In the genomic region with DNA sequence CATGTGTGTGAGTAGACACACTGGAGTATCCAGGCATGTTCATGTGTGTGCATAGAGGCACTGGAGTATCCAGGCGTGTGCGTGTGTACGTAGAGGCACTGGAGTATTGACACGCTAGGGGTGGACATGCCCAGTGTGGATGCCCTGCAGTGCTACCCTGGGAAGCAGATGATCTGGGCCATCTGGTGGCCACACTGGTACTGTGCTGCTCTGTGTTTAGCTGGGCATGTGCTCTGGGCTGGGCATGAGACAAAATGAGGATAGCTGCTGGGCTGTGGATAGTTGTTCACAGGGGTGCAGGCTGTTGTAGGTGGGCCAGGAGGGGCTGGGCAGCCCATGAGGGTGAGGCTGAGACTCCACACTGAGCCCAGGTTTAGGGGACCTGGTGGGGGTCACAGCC, we compare ENCODE assay signal across 8 cellular contexts. TPM values are rescaled to one million over a fixed set of nuclear protein-coding genes. Genes with fewer than 3 reads are reported as not detected.
DNase-seq lines count a peak whose midpoint lies in the region; ATAC-seq, FAIRE-seq and TF ChIP-seq lines count a peak whose summit lies in the region.

No MANE protein-coding gene starts in this region.

- WGBS in esophagus squamous epithelium, 2 donors, result 72 to 81% methylated on average over 4 of the region's 4 CpGs

- H3K9me3 Mint-ChIP-seq in astrocyte (ENCODE audit: unreplicated experiment) (peaks cover 9% of the 10 kb centered on the region), neural crest cell (peaks cover 3% of the 10 kb centered on the region)

- no peak overlapping the region for H3K9ac ChIP-seq in astrocyte (ENCODE audit: low read length)

- no peak for FAIRE-seq in astrocyte (lab: Jason Lieb, UNC)

- no peaks in the 10 kb centered on the region for H3K4me1 ChIP-seq in astrocyte (ENCODE audit: insufficient read depth, low read length)
- H3K4me1 ChIP-seq in esophagus squamous epithelium, result no peaks in the 10 kb centered on the region

- H3K4me1 Mint-ChIP-seq in astrocyte (ENCODE audit: low read depth, unreplicated experiment), result no peaks in the 10 kb centered on the region
- peaks cover 10% of the 10 kb centered on the region for H3K4me1 Mint-ChIP-seq in neural crest cell

- H4K20me1 ChIP-seq in astrocyte (ENCODE audit: insufficient read depth, low read length), result no peaks in the 10 kb centered on the region

- H3K4me2 ChIP-seq in astrocyte (ENCODE audit: low read length), result no peak overlapping the region

- H3K9me3 ChIP-seq in MG63 (peaks cover 4% of the 10 kb centered on the region; the same call in 1 of the 2 replicates), astrocyte (ENCODE audit: insufficient read depth, low read depth, low read length) (no peaks in the 10 kb centered on the region), esophagus squamous epithelium (no peaks in the 10 kb centered on the region)

- ATAC-seq in GM21381 (IDR thresholded peaks at IDR 0.05; ENCODE audit: unreplicated experiment), result no peak
- ATAC-seq in GM21786 (IDR thresholded peaks at IDR 0.05; ENCODE audit: unreplicated experiment), result no peak

- peaks cover 25% of the 10 kb centered on the region for H3K27me3 Mint-ChIP-seq in astrocyte (ENCODE audit: low read depth, unreplicated experiment)
- H3K27me3 Mint-ChIP-seq in neural crest cell (ENCODE audit: low read depth), result peaks cover 9% of the 10 kb centered on the region

- H2AFZ ChIP-seq in astrocyte (ENCODE audit: low read depth, low read length), result no peak overlapping the region

- H3K27ac Mint-ChIP-seq in astrocyte (ENCODE audit: unreplicated experiment), result no peak overlapping the region
- H3K27ac Mint-ChIP-seq in neural crest cell (ENCODE audit: unreplicated experiment), result peak overlapping the region; percentile 83

- no peaks in the 10 kb centered on the region for H3K79me2 ChIP-seq in astrocyte (ENCODE audit: insufficient read depth, low read length)

- intact Hi-C loops in esophagus squamous epithelium (cut with DNase I), result no loop called here

- H3K36me3 Mint-ChIP-seq in astrocyte (ENCODE audit: low read depth, unreplicated experiment) (no peaks in the 10 kb centered on the region), neural crest cell (ENCODE audit: low read depth) (no peaks in the 10 kb centered on the region)

- peaks cover 5% of the 10 kb centered on the region; the same call in 1 of the 2 replicates for H3K27me3 ChIP-seq in MG63
- peaks cover 7% of the 10 kb centered on the region for H3K27me3 ChIP-seq in astrocyte (ENCODE audit: insufficient read depth, low read length)
- H3K27me3 ChIP-seq in esophagus squamous epithelium, result peaks cover 0 to 56% (median 0%) of the 10 kb centered on the region in 4 donors

- no peaks in the 10 kb centered on the region for H3K36me3 ChIP-seq in MG63
- H3K36me3 ChIP-seq in astrocyte (ENCODE audit: insufficient read depth, low read length), result no peaks in the 10 kb centered on the region
- no peaks in the 10 kb centered on the region for H3K36me3 ChIP-seq in esophagus squamous epithelium

- H3K27ac ChIP-seq in astrocyte (ENCODE audit: low read depth, low read length) (no peak overlapping the region), esophagus squamous epithelium (no peak overlapping the region)

- TF ChIP-seq CTCF in astrocyte (IDR thresholded peaks at IDR 0.05; ENCODE audit: insufficient read depth, low read depth, low read length) (peak; percentile 5), neural crest cell (conservative IDR thresholded peaks at IDR 0.05) (no peak), esophagus squamous epithelium (IDR thresholded peaks at IDR 0.05) (peak in 1 of 6 experiments; percentile 43)

- DNase-seq in SKM-1 treated with dmso at 0.1 percent for 144 hours (lab: John Stamatoyannopoulos, UW; ENCODE audit: unreplicated experiment), result peak; percentile 12
- no peak for DNase-seq in SKM-1 (lab: John Stamatoyannopoulos, UW; ENCODE audit: unreplicated experiment)
- peak; percentile 39 for DNase-seq in MG63
- DNase-seq in astrocyte (ENCODE audit: low read depth), result no peak
- DNase-seq in neural crest cell (ENCODE audit: low read depth, low spot score), result no peak
- no peak for DNase-seq in esophagus squamous epithelium (lab: John Stamatoyannopoulos, UW)

- H3K4me3 ChIP-seq in MG63 (no peak overlapping the region), astrocyte (ENCODE audit: insufficient read depth, low read depth, low read length) (no peak overlapping the region), esophagus squamous epithelium (no peak overlapping the region)

- no peak for TF ChIP-seq POLR2A in esophagus squamous epithelium (IDR thresholded peaks at IDR 0.05)

- H3K4me3 Mint-ChIP-seq in astrocyte (ENCODE audit: unreplicated experiment) (no peak overlapping the region), neural crest cell (no peak overlapping the region)

RNA-seq across cellular contexts. Expression of a gene that starts 24.0 kb away (rescaled TPM):
- total RNA-seq in MG63 (2014; rRNA removed; shearing (Covaris generic); ENCODE audit: low replicate concordance), result not detected in 2 replicates
- not detected in 2 replicates for total RNA-seq in astrocyte
- not detected in 2 replicates for total RNA-seq in neural crest cell
- not detected for total RNA-seq in esophagus squamous epithelium

RNA-seq across cellular contexts. Expression of a gene that starts 32.8 kb away (rescaled TPM):
- total RNA-seq in MG63 (2014; rRNA removed; shearing (Covaris generic); ENCODE audit: low replicate concordance), result not detected in 2 replicates
- 0.17 TPM in 1 of 2 replicates, not detected in the other for total RNA-seq in astrocyte
- 4.0 and 4.3 TPM in 2 replicates for total RNA-seq in neural crest cell
- not detected for total RNA-seq in esophagus squamous epithelium

RNA-seq across cellular contexts. Expression of a gene that starts 47.2 kb away (rescaled TPM):
- 5.0 and 9.9 TPM in 2 replicates for total RNA-seq in MG63 (2014; rRNA removed; shearing (Covaris generic); ENCODE audit: low replicate concordance)
- total RNA-seq in astrocyte, result 0.34 TPM in 1 of 2 replicates, not detected in the other
- total RNA-seq in neural crest cell, result not detected in 2 replicates
- not detected for total RNA-seq in esophagus squamous epithelium

RNA-seq across cellular contexts. Expression of a gene that starts 51.5 kb away (rescaled TPM):
- total RNA-seq in MG63 (2014; rRNA removed; shearing (Covaris generic); ENCODE audit: low replicate concordance), result 1.2 and 3.9 TPM in 2 replicates
- total RNA-seq in astrocyte (2.8 and 3.6 TPM in 2 replicates), neural crest cell (0.93 and 0.96 TPM in 2 replicates), esophagus squamous epithelium (under 1 TPM in 3 of 4 donors, not detected in 1; 0.34 to 0.91 (median 0.76) TPM)

RNA-seq across cellular contexts. Expression of a gene that starts 52.1 kb away (rescaled TPM):
- total RNA-seq in MG63 (2014; rRNA removed; shearing (Covaris generic); ENCODE audit: low replicate concordance), result 20.2 and 40.9 TPM in 2 replicates
- total RNA-seq in astrocyte, result 15.7 and 18.3 TPM in 2 replicates
- total RNA-seq in neural crest cell, result 11.1 and 11.7 TPM in 2 replicates
- total RNA-seq in esophagus squamous epithelium, result 10 to 100 TPM in 3 of 4 donors, 1 to 10 TPM in 1; 7.4 to 14.4 (median 11.0) TPM

Comparison
In these comparisons a context has a peak if more than half of its experiments do, and no peak if none do; other contexts are left out.
1. DNase-seq: peak in SKM-1 treated with dmso at 0.1 percent for 144 hours (single experiment) and MG63 (single experiment); none in SKM-1 (single experiment), astrocyte (single experiment), neural crest cell (single experiment) and esophagus squamous epithelium (single experiment).